In genomic region chr1:25818569-25818968, GRCh38 we compare ENCODE assay signal across 2 cellular contexts.
TF ChIP-seq lines count a peak whose summit lies in the region.

No MANE protein-coding gene starts in this region.

TF ChIP-seq in A549, 52 proteins besides CTCF, POLR2A, EP300 and RAD21:
- no peak for TF ChIP-seq GATA3 (IDR thresholded peaks at IDR 0.05; ENCODE audit: borderline replicate concordance)
- no peak for TF ChIP-seq REST (IDR thresholded peaks at IDR 0.05)
- no peak for TF ChIP-seq EHMT2 (IDR thresholded peaks at IDR 0.05; ENCODE audit: low read depth)

TF ChIP-seq in IMR-90, 13 proteins besides CTCF, POLR2A, EP300 and RAD21:
- TF ChIP-seq MXI1 (IDR thresholded peaks at IDR 0.05; ENCODE audit: borderline replicate concordance, low read depth, low read length) (no peak), USF2 (IDR thresholded peaks at IDR 0.05; ENCODE audit: low read depth, low read length) (no peak), CEBPB (IDR thresholded peaks at IDR 0.05; ENCODE audit: low read depth, low read length) (no peak), FOS (IDR thresholded peaks at IDR 0.05; ENCODE audit: low read depth, low read length) (no peak), CHD1 (IDR thresholded peaks at IDR 0.05; ENCODE audit: low read depth, low read length) (no peak), RCOR1 (IDR thresholded peaks at IDR 0.05; ENCODE audit: insufficient replicate concordance, low read length) (no peak), ELK1 (IDR thresholded peaks at IDR 0.05; ENCODE audit: borderline replicate concordance, low read depth, low read length) (no peak), MAZ (IDR thresholded peaks at IDR 0.05; ENCODE audit: borderline replicate concordance, low read depth, low read length) (no peak)
